In the genomic region with DNA sequence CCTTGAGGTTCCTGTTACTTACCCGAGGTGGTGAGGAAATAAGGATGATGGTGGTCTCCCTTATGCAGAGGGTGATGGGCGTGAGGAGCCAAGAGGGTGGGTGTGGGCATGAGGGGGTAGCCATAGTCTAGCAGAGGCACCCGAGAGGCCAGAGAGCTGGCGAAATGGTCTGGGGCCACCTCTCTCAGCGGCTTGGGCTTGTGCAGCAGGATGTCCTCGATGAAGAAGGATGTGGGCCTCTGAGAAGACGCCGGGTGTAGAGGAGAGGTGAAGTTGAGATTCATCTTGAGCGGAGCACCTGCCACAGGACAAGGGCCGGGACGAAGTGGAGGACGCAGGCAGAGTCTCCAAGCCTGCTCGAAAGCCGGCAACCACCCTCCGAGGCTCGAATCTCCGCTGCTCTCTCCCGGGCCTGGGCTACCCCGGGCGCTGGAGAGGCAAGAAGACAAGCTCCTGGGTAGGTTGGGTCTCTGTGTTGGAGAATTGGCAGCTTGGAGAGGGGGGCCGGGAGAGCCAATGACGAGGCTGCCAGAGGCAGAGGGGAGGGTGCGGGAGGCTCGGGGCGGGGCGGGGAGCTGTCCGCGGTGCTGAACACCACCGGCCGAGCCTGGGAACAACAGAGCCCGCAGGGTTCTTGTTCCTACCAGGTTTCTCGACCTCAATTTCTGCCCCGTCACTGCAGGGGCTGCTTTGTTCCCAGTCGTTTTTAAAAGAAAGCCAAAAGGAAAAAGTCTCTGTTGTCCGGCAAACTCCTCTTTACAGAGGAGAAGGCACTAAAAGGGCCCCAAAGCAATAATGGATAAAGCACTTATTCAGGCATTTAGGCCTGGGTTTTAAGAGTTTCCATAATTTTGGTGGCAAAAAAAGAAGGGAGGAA, we compare ENCODE assay signal across 8 cellular contexts. TPM values are rescaled to one million over a fixed set of nuclear protein-coding genes. Genes with fewer than 3 reads are reported as not detected.
DNase-seq lines count a peak whose midpoint lies in the region; ATAC-seq and TF ChIP-seq lines count a peak whose summit lies in the region.

TSS of gene BSX (minus strand) at position 447 of the 877 bp plus-strand sequence. CDS start at position 284, 163 bp downstream.

- peaks cover 78% of the 10 kb centered on the region for H3K27me3 ChIP-seq in CD8-positive, alpha-beta memory T cell (ENCODE audit: insufficient read depth, low read length, poor library complexity, severe bottlenecking)
- H3K27me3 ChIP-seq in effector memory CD4-positive, alpha-beta T cell (replicated peaks; ENCODE audit: control insufficient read depth, insufficient read depth, low read length, poor library complexity, severe bottlenecking): peaks cover 81% of the 10 kb centered on the region
- peaks cover 42% of the 10 kb centered on the region for H3K27me3 ChIP-seq in thyroid gland

- POLR2A ChIA-PET in CD8-positive, alpha-beta memory T cell (lab: Charles Lee): interaction anchor here (0.5 kb wide), 1 partner anchor 80 kb away, joined by 4 read pairs; the partner anchor contains the start of gene HSPA8

- peaks cover 81 to 94% of the 10 kb centered on the region in 2 donors for H3K27me3 Mint-ChIP-seq in CD8-positive, alpha-beta memory T cell

- peak within 1 kb of the TSS in 2 of 8 donors; percentile 29 to 43 for H3K27ac Mint-ChIP-seq in CD8-positive, alpha-beta memory T cell

- H3K9me3 ChIP-seq in CD8-positive, alpha-beta memory T cell (ENCODE audit: low read length): no peaks in the 10 kb centered on the region
- no peaks in the 10 kb centered on the region for H3K9me3 ChIP-seq in effector memory CD4-positive, alpha-beta T cell (ENCODE audit: control insufficient read depth, low read length)
- H3K9me3 ChIP-seq in thyroid gland: no peaks in the 10 kb centered on the region

- no peak within 1 kb of the TSS for H3K4me3 ChIP-seq in CD8-positive, alpha-beta memory T cell (ENCODE audit: low read length)
- H3K4me3 ChIP-seq in effector memory CD4-positive, alpha-beta T cell (ENCODE audit: insufficient read depth, low read depth, low read length, poor library complexity, severe bottlenecking): no peak within 1 kb of the TSS
- H3K4me3 ChIP-seq in thyroid gland (replicated peaks in 1 of 3): no peak within 1 kb of the TSS

- peaks cover 32 to 47% (median 36%) of the 10 kb centered on the region in 3 donors for H3K4me1 Mint-ChIP-seq in CD8-positive, alpha-beta memory T cell

- ATAC-seq in GM19463 (IDR thresholded peaks at IDR 0.05; ENCODE audit: unreplicated experiment): no peak

- H3K27ac ChIP-seq in CD8-positive, alpha-beta memory T cell (ENCODE audit: low read depth, low read length): no peak within 1 kb of the TSS
- H3K27ac ChIP-seq in effector memory CD4-positive, alpha-beta T cell (ENCODE audit: insufficient read depth, low read length, poor library complexity, severe bottlenecking): no peak within 1 kb of the TSS
- H3K27ac ChIP-seq in thyroid gland: no peak within 1 kb of the TSS

- no peaks in the 10 kb centered on the region for H3K36me3 ChIP-seq in CD8-positive, alpha-beta memory T cell (ENCODE audit: insufficient read depth, low read length)
- H3K36me3 ChIP-seq in effector memory CD4-positive, alpha-beta T cell (ENCODE audit: control insufficient read depth, insufficient read depth, low read length): no peaks in the 10 kb centered on the region
- no peaks in the 10 kb centered on the region for H3K36me3 ChIP-seq in thyroid gland

- intact Hi-C loops in thyroid gland (cut with DNase I): no loop called here

- peak within 1 kb of the TSS in 4 of 7 donors; percentile 11 to 65 (median 14) for H3K4me3 Mint-ChIP-seq in CD8-positive, alpha-beta memory T cell

- peaks cover 0 to 7% (median 5%) of the 10 kb centered on the region in 5 donors for H3K9me3 Mint-ChIP-seq in CD8-positive, alpha-beta memory T cell

- no peak for TF ChIP-seq CTCF in thyroid gland (IDR thresholded peaks at IDR 0.05)

- no peak for TF ChIP-seq POLR2A in thyroid gland (IDR thresholded peaks at IDR 0.05)

- peak; percentile 21 to 64 (median 33) for DNase-seq in CD8-positive, alpha-beta memory T cell
- DNase-seq in KG1 (lab: John Stamatoyannopoulos, UW) (peak; percentile 45), myocyte (ENCODE audit: low read depth) (peak; percentile 70), thyroid gland (peak; percentile 69 to 71), NCI-H446 treated with DMSO at 0.1 percent for 48 hours (lab: John Stamatoyannopoulos, UW) (no peak)
- DNase-seq in activated CD4-positive, CD25-positive, alpha-beta regulatory T cell treated with anti-CD3 and anti-CD28 coated beads, Interleukin-2, amount 50 U/mL, for 72 hours: peak; percentile 52
- peak; percentile 5 to 14 (median 6) for DNase-seq in effector memory CD4-positive, alpha-beta T cell

- peaks cover 0 to 1% (median 0%) of the 10 kb centered on the region in 3 donors for H3K36me3 Mint-ChIP-seq in CD8-positive, alpha-beta memory T cell

- 5 to 7% methylated on average over 33 to 35 of the region's 35 CpGs for WGBS in thyroid gland, 2 donors

- H3K4me1 ChIP-seq in CD8-positive, alpha-beta memory T cell (ENCODE audit: insufficient read depth, low read length): peaks cover 15% of the 10 kb centered on the region
- H3K4me1 ChIP-seq in effector memory CD4-positive, alpha-beta T cell (ENCODE audit: control insufficient read depth, insufficient read depth, low read length, poor library complexity, severe bottlenecking): no peaks in the 10 kb centered on the region
- H3K4me1 ChIP-seq in thyroid gland: peaks cover 17 to 30% of the 10 kb centered on the region in 2 donors

- CTCF ChIA-PET in CD8-positive, alpha-beta memory T cell (lab: Charles Lee): no interaction called here

RNA-seq across cellular contexts. Expression of gene BSX, which starts in this region (rescaled TPM):
- not detected for total RNA-seq in CD8-positive, alpha-beta memory T cell
- polyA plus RNA-seq in CD8-positive, alpha-beta memory T cell: not detected
- total RNA-seq in myocyte (not detected in 2 replicates), thyroid gland (not detected)
- not detected for polyA plus RNA-seq in myocyte (2012)

Comparison
In these comparisons a context has a peak if more than half of its experiments do, and no peak if none do; other contexts are left out.
1. Peak in DNase-seq in CD8-positive, alpha-beta memory T cell; RNA of the gene not detected or under 1 TPM.
2. Peak in DNase-seq in myocyte; RNA of the gene not detected or under 1 TPM.
3. Peak in DNase-seq in thyroid gland; RNA of the gene not detected or under 1 TPM.